In the genomic region with DNA sequence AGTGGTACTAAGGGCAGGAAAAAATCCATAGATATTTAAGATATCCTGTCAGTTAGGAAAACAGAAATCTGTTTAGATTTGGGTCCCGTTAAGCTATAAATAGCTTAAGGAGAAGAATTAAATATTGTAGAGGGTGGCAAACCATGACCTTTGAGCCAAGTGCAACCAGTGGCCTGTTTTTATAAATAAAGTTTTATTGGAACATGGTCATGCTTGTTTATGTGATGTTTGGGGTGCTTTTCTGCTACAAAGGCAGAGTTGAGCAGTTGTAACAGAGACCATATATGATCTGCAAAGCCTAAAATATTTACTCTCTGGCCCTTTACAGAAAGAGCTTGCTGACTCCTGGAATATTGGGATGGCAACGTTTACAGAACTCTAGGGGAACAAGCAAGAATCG, we compare ENCODE assay signal across 32 cellular contexts.
"Had no signal": no experiment of that assay in that cellular context is flagged by ENCODE, and none has a peak within 500 bp of the region (broad histone marks: within the 10 kb centered on the region; RNA-seq: fewer than 3 reads in every experiment).

No MANE protein-coding gene starts in this region.

- DNase-seq: MG63, MM.1S, MV-4-11, NCI-H1048, NCI-H1092, NCI-H1092 treated with DMSO at 0.1 percent for 48 hours, NCI-H1105, NCI-H1105 treated with DMSO at 0.1 percent for 48 hours, NCI-H1417, NCI-H1417 treated with DMSO at 0.1 percent for 48 hours, NCI-H1436, NCI-H1436 treated with DMSO at 0.1 percent for 48 hours, NCI-H146, NCI-H1694, NCI-H1694 treated with DMSO at 0.1 percent for 48 hours, NCI-H187, NCI-H187 treated with DMSO at 0.1 percent for 48 hours, NCI-H1930, NCI-H2029, NCI-H2029 treated with DMSO at 0.1 percent for 48 hours, NCI-H2081, NCI-H2081 treated with DMSO at 0.1 percent for 48 hours, NCI-H2107, NCI-H2171, NCI-H2171 treated with DMSO at 0.1 percent for 48 hours, NCI-H2227 treated with DMSO at 0.1 percent for 48 hours, NCI-H226, NCI-H345, NCI-H510A, NCI-H510A treated with DMSO at 0.1 percent for 48 hours, NCI-H524 treated with DMSO at 0.1 percent for 48 hours, NCI-H526 had no signal

- H3K4me3 ChIP-seq: MG63 had no signal

- H3K27me3 ChIP-seq: MG63 had no signal

- H3K36me3 ChIP-seq: MG63 had no signal

- H3K9me3 ChIP-seq: MG63 had no signal
